ENCODE assay signal across 8 cellular contexts in genomic region chr10:132331259-132331955, GRCh38. TPM values are rescaled to one million over a fixed set of nuclear protein-coding genes. Genes with fewer than 3 reads are reported as not detected.
DNase-seq lines count a peak whose midpoint lies in the region; ATAC-seq, FAIRE-seq and TF ChIP-seq lines count a peak whose summit lies in the region.

No MANE protein-coding gene starts in this region.

- peak overlapping the region; percentile 23 for H2BK5ac ChIP-seq in trophoblast cell (ENCODE audit: low read depth, low read length, poor library complexity)

- H3K14ac ChIP-seq in trophoblast cell (ENCODE audit: low read length): peak overlapping the region; percentile 48

- peaks cover 34% of the 10 kb centered on the region for H3K4me1 ChIP-seq in A549
- peaks cover 2% of the 10 kb centered on the region for H3K4me1 ChIP-seq in fibroblast of lung (ENCODE audit: control insufficient read depth, extremely low read depth, insufficient read depth, low read length)
- H3K4me1 ChIP-seq in trophoblast cell (ENCODE audit: control insufficient read depth in 1 of 2, insufficient read depth in 2 of 2, low read length in 2 of 2): peaks cover 16% of the 10 kb centered on the region in 2 experiments

- no peaks in the 10 kb centered on the region for H3K27me3 ChIP-seq in fibroblast of lung (ENCODE audit: control insufficient read depth, insufficient read depth, low read length)
- H3K27me3 ChIP-seq in trophoblast cell (ENCODE audit: insufficient read depth, low read length): no peaks in the 10 kb centered on the region

- H3K4me3 ChIP-seq in A549 (peak overlapping the region; percentile 86), fibroblast of lung (replicated peaks in 1 of 4; ENCODE audit: control extremely low read depth in 1 of 4, insufficient read depth in 1 of 4, low read depth in 3 of 4, low read length in 4 of 4) (peak overlapping the region; percentile 95 to 100 (median 98)), trophoblast cell (ENCODE audit: low read depth, low read length) (peak overlapping the region; percentile 90)

- H3K18ac ChIP-seq in trophoblast cell (ENCODE audit: low read length): peak overlapping the region; percentile 60

- no peaks in the 10 kb centered on the region for H4K20me1 ChIP-seq in fibroblast of lung (ENCODE audit: control insufficient read depth, extremely low read depth, insufficient read depth, low read length)

- CTCF ChIA-PET in A549 (lab: Yijun Ruan, JAX): interaction anchor here (1.0 kb wide), 1 partner anchor 22 kb away, joined by 4 read pairs; no protein-coding TSS in a partner anchor

- WGBS in A549 (ENCODE audit: missing lambda C conversion rate): under 1% methylated on average over 22 of the region's 47 CpGs
- no CpG with 5 or more reads among the region's 47 CpGs for WGBS in trophoblast cell (ENCODE audit: extremely low coverage, insufficient coverage, insufficient read length)

- ATAC-seq in A549 (peak; percentile 72 to 79), GM18519 (IDR thresholded peaks at IDR 0.05; ENCODE audit: low FRiP score, unreplicated experiment) (peak; percentile 27), HG02981 (IDR thresholded peaks at IDR 0.05; ENCODE audit: unreplicated experiment) (peak; percentile 30)

- peaks cover 4% of the 10 kb centered on the region for H3K36me3 ChIP-seq in fibroblast of lung (ENCODE audit: control insufficient read depth, insufficient read depth, low read length)
- H3K36me3 ChIP-seq in trophoblast cell (ENCODE audit: control insufficient read depth in 1 of 2, insufficient read depth in 2 of 2, low read length in 2 of 2): peaks cover 0 to 3% of the 10 kb centered on the region in 2 experiments

- peaks cover 8% of the 10 kb centered on the region for H3K79me1 ChIP-seq in trophoblast cell (ENCODE audit: low read length)

- POLR2A ChIA-PET in A549 (lab: Yijun Ruan, JAX): interaction anchor here (0.6 to 2.3 kb wide), 5 partner anchors 11 to 24 kb away, joined by 4 to 10 read pairs (median 5); partner anchors contain the start of gene STK32C

- H3K9me3 ChIP-seq in A549: no peaks in the 10 kb centered on the region
- H3K9me3 ChIP-seq in fibroblast of lung (ENCODE audit: control insufficient read depth, insufficient read depth, low read depth, low read length): no peaks in the 10 kb centered on the region
- H3K9me3 ChIP-seq in trophoblast cell (ENCODE audit: insufficient read depth, low read depth, low read length): no peaks in the 10 kb centered on the region

- H3K27ac ChIP-seq in A549 (peak overlapping the region; percentile 95 to 96), fibroblast of lung (ENCODE audit: insufficient read depth, low read length) (peak overlapping the region; percentile 86), trophoblast cell (ENCODE audit: low read depth, low read length) (peak overlapping the region; percentile 29)

- peak overlapping the region; percentile 100 for H3K4me2 ChIP-seq in A549
- H3K4me2 ChIP-seq in fibroblast of lung (ENCODE audit: extremely low read depth, insufficient read depth, low read length): peak overlapping the region; percentile 92
- peak overlapping the region; percentile 99 for H3K4me2 ChIP-seq in trophoblast cell (ENCODE audit: low read length)

- peak overlapping the region; percentile 69 for H4K91ac ChIP-seq in trophoblast cell (ENCODE audit: low read depth, low read length)

- H3K9ac ChIP-seq in fibroblast of lung (ENCODE audit: insufficient read depth, low read length): peak overlapping the region; percentile 86
- H3K9ac ChIP-seq in trophoblast cell (ENCODE audit: low read length): peak overlapping the region; percentile 99

- no peak for FAIRE-seq in A549 (lab: Jason Lieb, UNC)

- no peak for TF ChIP-seq EP300 in A549 (IDR thresholded peaks at IDR 0.05)

- H2BK120ac ChIP-seq in trophoblast cell (ENCODE audit: insufficient read depth, low read length, poor library complexity): peak overlapping the region; percentile 50

- H3K4ac ChIP-seq in trophoblast cell (ENCODE audit: low read depth, low read length): peak overlapping the region; percentile 35

- TF ChIP-seq POLR2A in A549 (IDR thresholded peaks at IDR 0.05; ENCODE audit: low read length) (peak; percentile 85), Raji (IDR thresholded peaks at IDR 0.05; ENCODE audit: insufficient read depth, low read depth, low read length) (peak; percentile 62)

- no peak overlapping the region for H2BK12ac ChIP-seq in trophoblast cell (ENCODE audit: low read length)

- peak overlapping the region; percentile 7 for H2AK5ac ChIP-seq in trophoblast cell (ENCODE audit: low read length)

- peak overlapping the region; percentile 22 for H4K12ac ChIP-seq in trophoblast cell (ENCODE audit: low read depth, low read length)

- peak overlapping the region; percentile 75 for H4K8ac ChIP-seq in trophoblast cell (ENCODE audit: low read depth, low read length)

- peaks cover 45% of the 10 kb centered on the region for H3K79me2 ChIP-seq in fibroblast of lung (ENCODE audit: control insufficient read depth, insufficient read depth, low read length)
- peaks cover 8% of the 10 kb centered on the region for H3K79me2 ChIP-seq in trophoblast cell (ENCODE audit: control insufficient read depth, insufficient read depth, low read length, poor library complexity)

- no peak for TF ChIP-seq CTCF in A549 (IDR thresholded peaks at IDR 0.05)
- no peak for TF ChIP-seq CTCF in fibroblast of lung (conservative IDR thresholded peaks at IDR 0.05 in 1 of 2, IDR thresholded peaks at IDR 0.05 in 1 of 2; ENCODE audit: low read depth in 1 of 2, low read length in 2 of 2)

- H3K23ac ChIP-seq in trophoblast cell (ENCODE audit: low read length): no peak overlapping the region

- peak in 1 of 2 experiments; percentile 49 for DNase-seq in A549 (ENCODE audit: low read depth in 1 of 2, low spot score in 1 of 2)
- DNase-seq in fibroblast of lung (ENCODE audit: low read depth in 2 of 2): no peak
- no peak for DNase-seq in trophoblast cell
- DNase-seq in activated effector memory CD4-positive, alpha-beta T cell treated with Interleukin-2 at 50 U/mL for 16 hours: no peak
- no peak for DNase-seq in H4 (ENCODE audit: low spot score)

- TF ChIP-seq RAD21 in A549 (conservative IDR thresholded peaks at IDR 0.05 in 1 of 2, IDR thresholded peaks at IDR 0.05 in 1 of 2): no peak

- H2AFZ ChIP-seq in fibroblast of lung (ENCODE audit: low read length) (peak overlapping the region; percentile 80), trophoblast cell (ENCODE audit: insufficient read depth, low read length, poor library complexity) (peak overlapping the region; percentile 67)

TF ChIP-seq in A549, 52 proteins besides CTCF, POLR2A, EP300 and RAD21:
- TF ChIP-seq E2F6 (IDR thresholded peaks at IDR 0.05; ENCODE audit: borderline replicate concordance, low read depth) (peak; percentile 67), HOXB13 (CRISPR knock-in tag; IDR thresholded peaks at IDR 0.05; ENCODE audit: low read depth) (no peak), JUN (IDR thresholded peaks at IDR 0.05) (peak; percentile 34 to 85; a peak in 2 of 5 replicates), ESRRA (IDR thresholded peaks at IDR 0.05; ENCODE audit: borderline replicate concordance, low read length) (no peak), BHLHE40 (IDR thresholded peaks at IDR 0.05; ENCODE audit: low read depth, low read length) (0 out of 2 replicates have a peak, but pooled peaks have one; percentile 8), PHF8 (IDR thresholded peaks at IDR 0.05; ENCODE audit: borderline replicate concordance, low read depth) (peak; percentile 29; the same call in 1 of the 2 replicates), ZNF302 (CRISPR knock-in tag; IDR thresholded peaks at IDR 0.05) (no peak), ZFP36 (IDR thresholded peaks at IDR 0.05; ENCODE audit: borderline replicate concordance, partially characterized antibody) (no peak)
- TF ChIP-seq, protein P1, sequence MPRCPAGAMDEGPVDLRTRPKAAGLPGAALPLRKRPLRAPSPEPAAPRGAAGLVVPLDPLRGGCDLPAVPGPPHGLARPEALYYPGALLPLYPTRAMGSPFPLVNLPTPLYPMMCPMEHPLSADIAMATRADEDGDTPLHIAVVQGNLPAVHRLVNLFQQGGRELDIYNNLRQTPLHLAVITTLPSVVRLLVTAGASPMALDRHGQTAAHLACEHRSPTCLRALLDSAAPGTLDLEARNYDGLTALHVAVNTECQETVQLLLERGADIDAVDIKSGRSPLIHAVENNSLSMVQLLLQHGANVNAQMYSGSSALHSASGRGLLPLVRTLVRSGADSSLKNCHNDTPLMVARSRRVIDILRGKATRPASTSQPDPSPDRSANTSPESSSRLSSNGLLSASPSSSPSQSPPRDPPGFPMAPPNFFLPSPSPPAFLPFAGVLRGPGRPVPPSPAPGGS (IDR thresholded peaks at IDR 0.05): peak; percentile 61; the same call in 2 of the 3 replicates

RNA-seq across cellular contexts. Expression of gene LRRC27, which starts 0.6 kb away (rescaled TPM):
- 6.9 and 9.0 TPM in 2 replicates for polyA plus RNA-seq in A549 (2011; rRNA removed)
- 4.3 and 4.8 TPM in 2 replicates for polyA plus RNA-seq in A549 (2012; cell fraction: cytosol; rRNA removed)
- polyA plus RNA-seq in A549 (2012; cell fraction: nucleus; rRNA removed): 8.4 and 12.2 TPM in 2 replicates
- polyA plus RNA-seq in A549 (2017; fragmentation: RNase III; extraction: RNeasy Plus Mini Kit Qiagen cat#74134 plus additional on column Dnase treatment): 6.5 to 8.3 TPM (median 6.9 TPM) in 3 replicates
- polyA minus RNA-seq in A549 (2011; rRNA and poly(A)+ RNA removed): 5.3 and 7.4 TPM in 2 replicates
- 11.7 and 13.1 TPM in 2 replicates for total RNA-seq in fibroblast of lung
- polyA plus RNA-seq in fibroblast of lung: 3.5 and 4.1 TPM in 2 replicates
- polyA plus RNA-seq in fibroblast of lung (2012): 3.6 and 5.5 TPM in 2 replicates
- 2.9 and 5.4 TPM in 2 replicates for polyA minus RNA-seq in fibroblast of lung (ENCODE audit: low replicate concordance)
- 4.4 and 4.9 TPM in 2 replicates for polyA plus RNA-seq in trophoblast cell (2013)
- 4.7 and 7.9 TPM in 2 replicates for total RNA-seq in H4 (2014; rRNA removed; shearing (Covaris generic))

RNA-seq across cellular contexts. Expression of gene STK32C, which starts 23.7 kb away (rescaled TPM):
- polyA plus RNA-seq in A549 (2011; rRNA removed) (23.5 and 29.9 TPM in 2 replicates), A549 (2017; fragmentation: RNase III; extraction: RNeasy Plus Mini Kit Qiagen cat#74134 plus additional on column Dnase treatment) (41.5 to 47.9 TPM (median 43.6 TPM) in 3 replicates), fibroblast of lung (4.4 and 8.0 TPM in 2 replicates)
- 51.5 and 53.2 TPM in 2 replicates for polyA plus RNA-seq in A549 (2012; cell fraction: cytosol; rRNA removed)
- 52.9 and 56.5 TPM in 2 replicates for polyA plus RNA-seq in A549 (2012; cell fraction: nucleus; rRNA removed)
- polyA minus RNA-seq in A549 (2011; rRNA and poly(A)+ RNA removed): 20.3 and 22.3 TPM in 2 replicates
- total RNA-seq in fibroblast of lung: 12.6 and 21.5 TPM in 2 replicates
- polyA plus RNA-seq in fibroblast of lung (2012): 8.4 and 17.6 TPM in 2 replicates
- 8.6 and 15.8 TPM in 2 replicates for polyA minus RNA-seq in fibroblast of lung (ENCODE audit: low replicate concordance)
- 3.3 and 3.8 TPM in 2 replicates for polyA plus RNA-seq in trophoblast cell (2013)
- total RNA-seq in H4 (2014; rRNA removed; shearing (Covaris generic)): 13.8 and 22.2 TPM in 2 replicates

Comparison
In these comparisons a context has a peak if more than half of its experiments do, and no peak if none do; other contexts are left out.
1. H3K27ac ChIP-seq: peak in every context shown above with its lines; median percentile 96 in A549; 86 in fibroblast of lung; 29 in trophoblast cell.